In genomic region chr2:3248754-3249476, GRCh38 we compare ENCODE assay signal across 16 cellular contexts.
A peak's percentile ranks its signal among the peaks of the same experiment; 100 is the strongest.
DNase-seq lines count a peak whose midpoint lies in the region; ATAC-seq, FAIRE-seq and TF ChIP-seq lines count a peak whose summit lies in the region.
"Had no signal": no experiment of that assay in that cellular context is flagged by ENCODE, and none has a peak within 500 bp of the region (broad histone marks: within the 10 kb centered on the region; RNA-seq: fewer than 3 reads in every experiment).

No MANE protein-coding gene starts in this region.

- in situ Hi-C loops in Caki2 (cut with HindIII; ENCODE audit: low pct_unique_long_range_greater_than_20kb, low sequenced_read_pairs), result no loop called here

- H3K9me3 ChIP-seq in HUES64 (ENCODE audit: insufficient read depth, low read depth, low read length) (peaks cover 26% of the 10 kb centered on the region), endodermal cell (ENCODE audit: control insufficient read depth, low read length) (peaks cover 49% of the 10 kb centered on the region), small intestine (ENCODE audit: control insufficient read depth, low read depth) (no peaks in the 10 kb centered on the region)
- H3K9me3 ChIP-seq: HAP-1 had no signal

- H3K4me1 Mint-ChIP-seq in endodermal cell, result peaks cover 12% of the 10 kb centered on the region

- H3K27me3 ChIP-seq in HUES64 (ENCODE audit: insufficient read depth, low read length), result no peaks in the 10 kb centered on the region
- H3K27me3 ChIP-seq in endodermal cell (ENCODE audit: control insufficient read depth, insufficient read depth, low read length, poor library complexity, severe bottlenecking), result no peaks in the 10 kb centered on the region
- H3K27me3 ChIP-seq in small intestine (ENCODE audit: control insufficient read depth in 2 of 2, insufficient read depth in 2 of 2, low read length in 2 of 2), result no peaks in the 10 kb centered on the region
- H3K27me3 ChIP-seq: BE2C had no signal

- H3K27ac ChIP-seq in HUES64 (ENCODE audit: low read depth, low read length), result peak overlapping the region; percentile 44; the same call in 1 of the 2 replicates
- H3K27ac ChIP-seq in endodermal cell (ENCODE audit: low read depth, low read length), result no peak overlapping the region
- no peak overlapping the region for H3K27ac ChIP-seq in small intestine (ENCODE audit: low read depth in 1 of 2, low read length in 1 of 2)
- H3K27ac ChIP-seq: A549, C4-2B had no signal

- WGBS in HUES64, result 90% methylated on average over 4 of the region's 4 CpGs
- 93 to 100% methylated on average over 4 of the region's 4 CpGs for WGBS in endodermal cell (ENCODE audit: insufficient coverage in 1 of 2, insufficient read length in 1 of 2), 2 experiments
- WGBS in small intestine, 3 donors, result 86 to 90% (median 87%) methylated on average over 4 of the region's 4 CpGs

- no peak for ATAC-seq in GM18505 (IDR thresholded peaks at IDR 0.05; ENCODE audit: unreplicated experiment)
- ATAC-seq: A549 had no signal

- no peak for TF ChIP-seq CTCF in endodermal cell (conservative IDR thresholded peaks at IDR 0.05)

- H3K4me1 ChIP-seq in HUES64 (ENCODE audit: insufficient read depth, low read length) (peaks cover 7% of the 10 kb centered on the region; the same call in 1 of the 2 replicates), endodermal cell (ENCODE audit: control insufficient read depth, insufficient read depth, low read length) (no peaks in the 10 kb centered on the region), small intestine (ENCODE audit: control insufficient read depth in 2 of 2, insufficient read depth in 1 of 2, low read depth in 1 of 2, low read length in 1 of 2) (peaks cover 4 to 5% of the 10 kb centered on the region in 2 donors)
- H3K4me1 ChIP-seq: A549, BE2C, HAP-1 had no signal

- no peak overlapping the region for H3K4me3 ChIP-seq in HUES64 (ENCODE audit: low read length)
- peak overlapping the region; percentile 69 for H3K4me3 ChIP-seq in endodermal cell (ENCODE audit: low read length)
- no peak overlapping the region for H3K4me3 ChIP-seq in small intestine (ENCODE audit: low read depth in 1 of 2, low read length in 2 of 2)
- H3K4me3 ChIP-seq: A549, HAP-1 had no signal

- no peak overlapping the region for H3K4me3 Mint-ChIP-seq in endodermal cell

- DNase-seq in Caki2 (ENCODE audit: low read depth) (peak; percentile 8), endodermal cell (no peak), small intestine (peak; percentile 59), SHP77 treated with DMSO at 0.1 percent for 48 hours (lab: John Stamatoyannopoulos, UW) (no peak), urothelium cell line (ENCODE audit: low spot score) (no peak)
- DNase-seq: BE2C, Calu3, DMS 273 treated with DMSO at 0.1 percent for 48 hours, KBM-7 had no signal

- H3K27ac Mint-ChIP-seq in endodermal cell, result no peak overlapping the region

- peaks cover 11% of the 10 kb centered on the region for H3K36me3 ChIP-seq in HUES64 (ENCODE audit: insufficient read depth, low read length)
- peaks cover 19% of the 10 kb centered on the region for H3K36me3 ChIP-seq in endodermal cell (ENCODE audit: control insufficient read depth, insufficient read depth, low read length)
- H3K36me3 ChIP-seq in small intestine (ENCODE audit: control insufficient read depth in 2 of 2, insufficient read depth in 2 of 2, low read length in 2 of 2), result peaks cover 0 to 2% of the 10 kb centered on the region in 2 donors
- H3K36me3 ChIP-seq: BE2C, HAP-1 had no signal

- H3K27me3 Mint-ChIP-seq in endodermal cell (ENCODE audit: insufficient read depth), result no peaks in the 10 kb centered on the region

- peaks cover 50% of the 10 kb centered on the region for H3K9me3 Mint-ChIP-seq in endodermal cell

- H3K36me3 Mint-ChIP-seq in endodermal cell (ENCODE audit: low read depth), result peaks cover 57% of the 10 kb centered on the region

- H3K9ac ChIP-seq in HUES64 (ENCODE audit: low read depth, low read length), result no peak overlapping the region
- H3K9ac ChIP-seq in endodermal cell (ENCODE audit: extremely low read depth, low read length, poor library complexity, severe bottlenecking), result no peak overlapping the region

- FAIRE-seq in small intestine (lab: Jason Lieb, UNC) (no peak), urothelium cell line (lab: Jason Lieb, UNC) (no peak)
- FAIRE-seq: A549, GM19239, H1 had no signal

- TF ChIP-seq POLR2A in GM18505 (IDR thresholded peaks at IDR 0.05; ENCODE audit: borderline replicate concordance, extremely low read depth, insufficient read depth, insufficient read length), result no peak

Comparison
In these comparisons a context has a peak if more than half of its experiments do, and no peak if none do; other contexts are left out.
1. DNase-seq: peak in Caki2 (single experiment) and small intestine (single experiment); none in endodermal cell (single experiment), SHP77 treated with DMSO at 0.1 percent for 48 hours (single experiment) and urothelium cell line (single experiment).